ENCODE assay signal across 2 cellular contexts in the genomic region with DNA sequence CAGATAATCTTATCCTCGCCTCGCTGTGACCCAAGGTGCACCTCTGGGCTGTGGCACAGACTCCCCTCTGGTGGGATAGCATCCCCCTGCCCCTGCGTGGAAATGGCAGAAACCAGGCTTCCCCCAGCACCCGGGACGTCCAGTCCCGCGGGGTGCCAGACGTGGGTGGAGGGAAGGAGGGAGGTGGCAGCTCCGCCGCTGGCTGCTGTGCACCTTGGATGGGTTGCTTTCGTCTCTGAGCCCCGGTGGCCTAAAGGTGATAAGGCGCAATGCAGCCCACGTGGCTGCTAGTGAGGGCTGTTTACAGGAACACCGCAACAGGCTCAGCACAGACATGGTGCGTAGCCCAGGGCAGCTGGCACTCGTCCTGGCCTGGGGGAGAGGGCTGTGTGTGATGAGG.
A peak's percentile ranks its signal among the peaks of the same experiment; 100 is the strongest.
TF ChIP-seq lines count a peak whose summit lies in the region.

No MANE protein-coding gene starts in this region.

TF ChIP-seq in HepG2, 621 proteins besides CTCF, POLR2A, EP300 and RAD21:
- TF ChIP-seq ZNF768 (CRISPR knock-in tag; IDR thresholded peaks at IDR 0.05) (peak; percentile 98), ATF1 (CRISPR knock-in tag; IDR thresholded peaks at IDR 0.05) (no peak)
- TF ChIP-seq, protein P1, sequence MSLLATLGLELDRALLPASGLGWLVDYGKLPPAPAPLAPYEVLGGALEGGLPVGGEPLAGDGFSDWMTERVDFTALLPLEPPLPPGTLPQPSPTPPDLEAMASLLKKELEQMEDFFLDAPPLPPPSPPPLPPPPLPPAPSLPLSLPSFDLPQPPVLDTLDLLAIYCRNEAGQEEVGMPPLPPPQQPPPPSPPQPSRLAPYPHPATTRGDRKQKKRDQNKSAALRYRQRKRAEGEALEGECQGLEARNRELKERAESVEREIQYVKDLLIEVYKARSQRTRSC (CRISPR knock-in tag; IDR thresholded peaks at IDR 0.05; ENCODE audit: low read depth) = no peak

TF ChIP-seq in GM12878, 131 proteins besides CTCF, POLR2A, EP300 and RAD21:
- no peak for TF ChIP-seq ZNF622 (IDR thresholded peaks at IDR 0.05)
- TF ChIP-seq, protein P2, sequence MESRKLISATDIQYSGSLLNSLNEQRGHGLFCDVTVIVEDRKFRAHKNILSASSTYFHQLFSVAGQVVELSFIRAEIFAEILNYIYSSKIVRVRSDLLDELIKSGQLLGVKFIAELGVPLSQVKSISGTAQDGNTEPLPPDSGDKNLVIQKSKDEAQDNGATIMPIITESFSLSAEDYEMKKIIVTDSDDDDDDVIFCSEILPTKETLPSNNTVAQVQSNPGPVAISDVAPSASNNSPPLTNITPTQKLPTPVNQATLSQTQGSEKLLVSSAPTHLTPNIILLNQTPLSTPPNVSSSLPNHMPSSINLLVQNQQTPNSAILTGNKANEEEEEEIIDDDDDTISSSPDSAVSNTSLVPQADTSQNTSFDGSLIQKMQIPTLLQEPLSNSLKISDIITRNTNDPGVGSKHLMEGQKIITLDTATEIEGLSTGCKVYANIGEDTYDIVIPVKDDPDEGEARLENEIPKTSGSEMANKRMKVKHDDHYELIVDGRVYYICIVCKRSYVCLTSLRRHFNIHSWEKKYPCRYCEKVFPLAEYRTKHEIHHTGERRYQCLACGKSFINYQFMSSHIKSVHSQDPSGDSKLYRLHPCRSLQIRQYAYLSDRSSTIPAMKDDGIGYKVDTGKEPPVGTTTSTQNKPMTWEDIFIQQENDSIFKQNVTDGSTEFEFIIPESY (IDR thresholded peaks at IDR 0.05) = peak; percentile 47; the same call in 1 of the 2 replicates
